ENCODE assay signal across 8 cellular contexts in genomic region chr1:117059334-117059677, GRCh38. TPM values are rescaled to one million over a fixed set of nuclear protein-coding genes. Genes with fewer than 3 reads are reported as not detected.
DNase-seq lines count a peak whose midpoint lies in the region; ATAC-seq lines count a peak whose summit lies in the region.

No MANE protein-coding gene starts in this region.

- peak; percentile 30 for ATAC-seq in GM21360 (IDR thresholded peaks at IDR 0.05; ENCODE audit: unreplicated experiment)

- H3K9me3 ChIP-seq in SJSA1 (replicated peaks) (no peaks in the 10 kb centered on the region), iPS-18a (ENCODE audit: control insufficient read depth, low read depth, low read length) (no peaks in the 10 kb centered on the region)

- H3K27ac ChIP-seq in SJSA1 (peak overlapping the region; percentile 52), iPS-18a (ENCODE audit: low read length) (peak overlapping the region; percentile 98)

- no peaks in the 10 kb centered on the region for H3K27me3 Mint-ChIP-seq in activated naive CD8-positive, alpha-beta T cell treated with anti-CD3 and anti-CD28 coated beads for 36 hours

- peak overlapping the region; percentile 97 for H3K9ac ChIP-seq in iPS-18a (ENCODE audit: low read length)

- peak; percentile 73 for DNase-seq in COR-L47 (lab: John Stamatoyannopoulos, UW)
- peak in 44 of 76 experiments; percentile 3 to 58 (median 36) for DNase-seq in HUDEP-2 (lab: John Stamatoyannopoulos, UW; ENCODE audit: unreplicated experiment in 76 of 76)
- no peak for DNase-seq in SJSA1 (ENCODE audit: low read depth in 1 of 2, low spot score in 2 of 2)
- peak; percentile 79 for DNase-seq in activated naive CD8-positive, alpha-beta T cell treated with anti-CD3 and anti-CD28 coated beads for 36 hours
- peak; percentile 60 to 69 for DNase-seq in stimulated activated CD4-positive, alpha-beta T cell treated with anti-CD3 and anti-CD28 coated beads, Interleukin-4, amount 100 ng/mL, for 48 hours (ENCODE audit: low read depth in 2 of 2)
- DNase-seq in cerebellar nuclear complex (lab: John Stamatoyannopoulos, UW): no peak

- H3K4me3 Mint-ChIP-seq in activated naive CD8-positive, alpha-beta T cell treated with anti-CD3 and anti-CD28 coated beads for 36 hours: no peak overlapping the region

- H3K4me1 ChIP-seq in SJSA1 (replicated peaks): peaks cover 22% of the 10 kb centered on the region
- peaks cover 10% of the 10 kb centered on the region for H3K4me1 ChIP-seq in iPS-18a (ENCODE audit: control insufficient read depth, low read depth, low read length)

- H3K4me1 Mint-ChIP-seq in activated naive CD8-positive, alpha-beta T cell treated with anti-CD3 and anti-CD28 coated beads for 36 hours: peaks cover 43% of the 10 kb centered on the region

- H3K27me3 ChIP-seq in SJSA1 (replicated peaks): no peaks in the 10 kb centered on the region
- H3K27me3 ChIP-seq in iPS-18a (ENCODE audit: control insufficient read depth, insufficient read depth, low read length): no peaks in the 10 kb centered on the region

- H3K4me3 ChIP-seq in SJSA1 (peak overlapping the region; percentile 59), iPS-18a (ENCODE audit: low read length) (peak overlapping the region; percentile 94)

- no peaks in the 10 kb centered on the region for H3K9me3 Mint-ChIP-seq in activated naive CD8-positive, alpha-beta T cell treated with anti-CD3 and anti-CD28 coated beads for 36 hours

- no peak overlapping the region for H3K27ac Mint-ChIP-seq in activated naive CD8-positive, alpha-beta T cell treated with anti-CD3 and anti-CD28 coated beads for 36 hours

- H3K36me3 ChIP-seq in SJSA1: peaks cover 19% of the 10 kb centered on the region
- H3K36me3 ChIP-seq in iPS-18a (ENCODE audit: control insufficient read depth, low read depth, low read length): peaks cover 20% of the 10 kb centered on the region

- H3K36me3 Mint-ChIP-seq in activated naive CD8-positive, alpha-beta T cell treated with anti-CD3 and anti-CD28 coated beads for 36 hours: peaks cover 44% of the 10 kb centered on the region

RNA-seq across cellular contexts. Expression of gene TTF2, which starts 0.8 kb away (rescaled TPM):
- 25.0 and 29.6 TPM in 2 replicates for total RNA-seq in SJSA1 (2014; rRNA removed; shearing (Covaris generic))
- 100 to 1,000 TPM; 118 to 124 TPM for total RNA-seq in activated naive CD8-positive, alpha-beta T cell treated with anti-CD3 and anti-CD28 coated beads for 36 hours

RNA-seq across cellular contexts. Expression of gene CD101, which starts 57.7 kb away (rescaled TPM):
- total RNA-seq in SJSA1 (2014; rRNA removed; shearing (Covaris generic)): 0.05 and 0.50 TPM in 2 replicates
- total RNA-seq in activated naive CD8-positive, alpha-beta T cell treated with anti-CD3 and anti-CD28 coated beads for 36 hours: under 1 TPM; 0.12 to 0.47 TPM

Comparison
In these comparisons a context has a peak if more than half of its experiments do, and no peak if none do; other contexts are left out.
1. DNase-seq: peak in COR-L47 (single experiment), HUDEP-2 (44 of 76), activated naive CD8-positive, alpha-beta T cell treated with anti-CD3 and anti-CD28 coated beads for 36 hours (single experiment) and stimulated activated CD4-positive, alpha-beta T cell treated with anti-CD3 and anti-CD28 coated beads, Interleukin-4, amount 100 ng/mL, for 48 hours (2 of 2); none in SJSA1 (0 of 2) and cerebellar nuclear complex (0 of 2).